ENCODE assay signal across 1 cellular context in genomic region chr4:16116493-16116990, GRCh38.
TF ChIP-seq lines count a peak whose summit lies in the region.

No MANE protein-coding gene starts in this region.

TF ChIP-seq in HepG2, 621 proteins besides CTCF, POLR2A, EP300 and RAD21 (continued from another document and continues in another):
- TF ChIP-seq ZNF609 (CRISPR knock-in tag; IDR thresholded peaks at IDR 0.05; ENCODE audit: borderline replicate concordance) (0 out of 2 replicates have a peak, but pooled peaks have one; percentile 31), ZKSCAN1 (IDR thresholded peaks at IDR 0.05; ENCODE audit: low read length) (no peak), KLF16 (CRISPR knock-in tag; IDR thresholded peaks at IDR 0.05) (0 out of 4 replicates have a peak, but pooled peaks of 1 of the 2 experiments have one; percentile 26), HDAC1 (CRISPR knock-in tag; IDR thresholded peaks at IDR 0.05) (peak; percentile 50; the same call in 1 of the 2 replicates), CCAR2 (optimal IDR thresholded peaks at IDR 0.05; ENCODE audit: low read depth, low read length) (no peak), THRA (CRISPR knock-in tag; IDR thresholded peaks at IDR 0.05; ENCODE audit: borderline replicate concordance) (peak; percentile 14; the same call in 1 of the 2 replicates), HMGXB4 (CRISPR knock-in tag; IDR thresholded peaks at IDR 0.05; ENCODE audit: borderline replicate concordance in 1 of 2, low read depth in 1 of 2) (0 out of 4 replicates have a peak, but pooled peaks of 1 of the 2 experiments have one; percentile 22), SOX6 (IDR thresholded peaks at IDR 0.05) (no peak), SOX6 (CRISPR knock-in tag; IDR thresholded peaks at IDR 0.05) (peak; percentile 77), CEBPZ (IDR thresholded peaks at IDR 0.05; ENCODE audit: low read length) (no peak), POLR2AphosphoS2 (IDR thresholded peaks at IDR 0.05; ENCODE audit: low read depth, low read length) (no peak), ZNF331 (CRISPR knock-in tag; IDR thresholded peaks at IDR 0.05) (peak; percentile 25; the same call in 1 of the 2 replicates), RARA (CRISPR knock-in tag; IDR thresholded peaks at IDR 0.05) (peak; percentile 43; the same call in 1 of the 2 replicates), GATAD2A (CRISPR knock-in tag; IDR thresholded peaks at IDR 0.05) (peak; percentile 22; the same call in 1 of the 2 replicates), UBTF (CRISPR knock-in tag; IDR thresholded peaks at IDR 0.05) (0 out of 2 replicates have a peak, but pooled peaks have one; percentile 17), ATF5 (CRISPR knock-in tag; IDR thresholded peaks at IDR 0.05; ENCODE audit: low read depth) (no peak), NPAS2 (CRISPR knock-in tag; IDR thresholded peaks at IDR 0.05; ENCODE audit: borderline replicate concordance) (no peak), TBX2 (CRISPR knock-in tag; IDR thresholded peaks at IDR 0.05; ENCODE audit: borderline replicate concordance) (peak; percentile 54; the same call in 1 of the 2 replicates), NR3C1 (CRISPR knock-in tag; IDR thresholded peaks at IDR 0.05) (no peak), GZF1 (CRISPR knock-in tag; IDR thresholded peaks at IDR 0.05) (no peak), ZNF737 (CRISPR knock-in tag; IDR thresholded peaks at IDR 0.05; ENCODE audit: borderline replicate concordance) (no peak), ZNF660 (CRISPR knock-in tag; IDR thresholded peaks at IDR 0.05; ENCODE audit: borderline replicate concordance, low read depth) (no peak), FOXA3 (CRISPR knock-in tag; IDR thresholded peaks at IDR 0.05) (peak; percentile 10; the same call in 1 of the 2 replicates), HNF4A (CRISPR knock-in tag; IDR thresholded peaks at IDR 0.05) (peak; percentile 43), POGZ (CRISPR knock-in tag; IDR thresholded peaks at IDR 0.05) (peak; percentile 37; the same call in 1 of the 2 replicates), ZNF616 (CRISPR knock-in tag; IDR thresholded peaks at IDR 0.05; ENCODE audit: low read depth) (no peak), SPEN (CRISPR knock-in tag; IDR thresholded peaks at IDR 0.05; ENCODE audit: low read depth) (no peak), PAXIP1 (CRISPR knock-in tag; conservative IDR thresholded peaks at IDR 0.05) (peak; percentile 58), SP5 (CRISPR knock-in tag; IDR thresholded peaks at IDR 0.05; ENCODE audit: borderline replicate concordance, low read depth) (0 out of 2 replicates have a peak, but pooled peaks have one; percentile 6), PITX1 (CRISPR knock-in tag; IDR thresholded peaks at IDR 0.05) (0 out of 2 replicates have a peak, but pooled peaks have one; percentile 28), FOXO1 (CRISPR knock-in tag; IDR thresholded peaks at IDR 0.05) (peak; percentile 60; the same call in 1 of the 2 replicates), SALL1 (CRISPR knock-in tag; IDR thresholded peaks at IDR 0.05) (peak; percentile 53; the same call in 1 of the 2 replicates), CENPT (CRISPR knock-in tag; IDR thresholded peaks at IDR 0.05; ENCODE audit: low read depth) (no peak), ZNF75D (CRISPR knock-in tag; IDR thresholded peaks at IDR 0.05; ENCODE audit: borderline replicate concordance) (no peak), TFAP4 (IDR thresholded peaks at IDR 0.05; ENCODE audit: borderline replicate concordance, low read depth) (peak; percentile 89)
